ENCODE assay signal across 17 cellular contexts in the genomic region with DNA sequence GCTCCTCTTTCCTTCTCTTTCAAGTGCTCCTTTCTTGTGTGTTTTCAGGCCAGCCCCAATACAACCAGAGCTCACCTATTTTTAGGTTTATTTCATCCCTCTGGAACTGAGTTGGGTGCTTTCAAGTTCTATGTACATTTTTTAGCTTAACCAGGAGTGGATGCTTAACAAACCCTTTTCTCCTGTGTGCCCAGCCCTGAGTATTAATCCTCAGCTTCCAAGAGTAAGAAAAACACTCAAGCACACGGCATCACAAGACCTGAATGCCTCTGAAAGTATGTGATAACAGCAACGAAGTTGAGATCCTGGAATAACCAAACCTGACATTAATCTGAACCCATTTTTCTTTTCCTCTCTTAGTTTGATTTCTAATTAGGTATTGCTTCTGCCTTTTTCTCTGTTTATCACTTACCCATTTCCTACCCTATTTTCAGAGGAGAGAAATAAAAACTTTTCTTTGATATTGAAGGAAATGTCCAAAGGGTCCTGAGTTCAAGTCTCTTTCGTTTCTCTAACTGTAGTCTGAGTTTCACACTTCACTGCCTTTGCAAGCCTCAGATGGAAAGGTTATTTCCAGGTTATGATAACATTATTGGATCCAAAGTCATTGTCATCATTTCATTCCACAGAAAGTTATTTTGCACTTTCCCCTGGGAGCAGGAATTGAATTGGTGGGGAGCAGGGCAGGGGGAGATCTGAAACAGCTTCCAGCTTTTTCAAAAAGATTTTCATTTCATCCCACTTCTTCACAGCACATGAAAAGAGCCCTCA. TPM values are rescaled to one million over a fixed set of nuclear protein-coding genes. Genes with fewer than 3 reads are reported as not detected.
A peak's percentile ranks its signal among the peaks of the same experiment; 100 is the strongest.
DNase-seq lines count a peak whose midpoint lies in the region; ATAC-seq and TF ChIP-seq lines count a peak whose summit lies in the region.
"Had no signal": no experiment of that assay in that cellular context is flagged by ENCODE, and none has a peak within 500 bp of the region (broad histone marks: within the 10 kb centered on the region; RNA-seq: fewer than 3 reads in every experiment).

No MANE protein-coding gene starts in this region.

- peak overlapping the region; percentile 63 to 86 for H3K27ac Mint-ChIP-seq in activated naive CD4-positive, alpha-beta T cell treated with anti-CD3 and anti-CD28 coated beads, Interleukin-2, amount 50 U/mL, for 72 hours
- peak overlapping the region; percentile 89 for H3K27ac Mint-ChIP-seq in glutamatergic neuron (ENCODE audit: unreplicated experiment)
- H3K27ac Mint-ChIP-seq: activated CD4-positive, alpha-beta T cell treated with anti-CD3 and anti-CD28 coated beads, Interleukin-2, amount 10 ng/mL, durations not matched to agents 7 days and 5 days had no signal

- TF ChIP-seq CTCF in glutamatergic neuron (IDR thresholded peaks at IDR 0.05; ENCODE audit: partially characterized antibody, unreplicated experiment) (no peak), vagina (IDR thresholded peaks at IDR 0.05) (no peak)

- no peak for DNase-seq in activated naive CD4-positive, alpha-beta T cell treated with anti-CD3 and anti-CD28 coated beads, Interleukin-2, amount 50 U/mL, for 72 hours (ENCODE audit: low spot score in 2 of 2)
- no peak for DNase-seq in activated naive CD4-positive, alpha-beta T cell (lab: John Stamatoyannopoulos, UW)
- DNase-seq in SJSA1 (ENCODE audit: low read depth in 1 of 2, low spot score in 2 of 2): no peak
- no peak for DNase-seq in glutamatergic neuron
- DNase-seq in vagina (ENCODE audit: extremely low spot score in 2 of 2): no peak
- no peak for DNase-seq in NCI-H1092 treated with DMSO at 0.1 percent for 48 hours (lab: John Stamatoyannopoulos, UW)
- DNase-seq in stimulated activated CD4-positive, alpha-beta T cell treated with anti-CD3 and anti-CD28 coated beads, Interleukin-4, amount 100 ng/mL, for 4 hours: no peak
- no peak for DNase-seq in SKM-1 treated with dmso at 0.1 percent for 144 hours (lab: John Stamatoyannopoulos, UW; ENCODE audit: unreplicated experiment)
- DNase-seq: activated CD4-positive, alpha-beta T cell treated with anti-CD3 and anti-CD28 coated beads, Interleukin-2, amount 10 ng/mL, durations not matched to agents 7 days and 5 days; effector CD8-positive, alpha-beta T cell; islet precursor cell; NCI-H1417 treated with DMSO at 0.1 percent for 48 hours; NCI-H510A had no signal

- H3K9me3 ChIP-seq in SJSA1 (replicated peaks) (no peaks in the 10 kb centered on the region), vagina (no peaks in the 10 kb centered on the region)
- H3K9me3 ChIP-seq: gastroesophageal sphincter, thoracic aorta had no signal

- peak overlapping the region; percentile 95 for H3K27ac ChIP-seq in SJSA1
- peak overlapping the region; percentile 44 for H3K27ac ChIP-seq in vagina
- H3K27ac ChIP-seq: gastroesophageal sphincter, thoracic aorta had no signal

- intact Hi-C loops in vagina (cut with DNase I): no loop called here

- H3K4me3 ChIP-seq in SJSA1: no peak overlapping the region
- H3K4me3 ChIP-seq in vagina: no peak overlapping the region
- H3K4me3 ChIP-seq: gastroesophageal sphincter, thoracic aorta had no signal

- TF ChIP-seq POLR2A in vagina (IDR thresholded peaks at IDR 0.05): no peak

- peaks cover 39% of the 10 kb centered on the region for H3K4me1 Mint-ChIP-seq in glutamatergic neuron (ENCODE audit: low read depth, unreplicated experiment)

- peaks cover 7% of the 10 kb centered on the region for H3K27me3 Mint-ChIP-seq in glutamatergic neuron (ENCODE audit: unreplicated experiment)

- H3K4me1 ChIP-seq in SJSA1 (replicated peaks): peaks cover 26% of the 10 kb centered on the region
- H3K4me1 ChIP-seq in vagina: no peaks in the 10 kb centered on the region
- H3K4me1 ChIP-seq: gastroesophageal sphincter had no signal

- H3K36me3 ChIP-seq in SJSA1 (no peaks in the 10 kb centered on the region), vagina (no peaks in the 10 kb centered on the region)
- H3K36me3 ChIP-seq: gastroesophageal sphincter, thoracic aorta had no signal

- peak in 1 of 2 donors; percentile 2 for ATAC-seq in activated naive CD4-positive, alpha-beta T cell treated with anti-CD3 and anti-CD28 coated beads, Interleukin-2, amount 50 U/mL, for 72 hours
- ATAC-seq: gastroesophageal sphincter, Panc1 had no signal

- no peaks in the 10 kb centered on the region for H3K27me3 ChIP-seq in SJSA1 (replicated peaks)
- no peaks in the 10 kb centered on the region for H3K27me3 ChIP-seq in vagina
- H3K27me3 ChIP-seq: gastroesophageal sphincter had no signal

- H3K9me3 Mint-ChIP-seq in activated naive CD4-positive, alpha-beta T cell treated with anti-CD3 and anti-CD28 coated beads, Interleukin-2, amount 50 U/mL, for 72 hours: no peaks in the 10 kb centered on the region
- H3K9me3 Mint-ChIP-seq in glutamatergic neuron (ENCODE audit: unreplicated experiment): peaks cover 4% of the 10 kb centered on the region
- H3K9me3 Mint-ChIP-seq: activated CD4-positive, alpha-beta T cell treated with anti-CD3 and anti-CD28 coated beads, Interleukin-2, amount 10 ng/mL, durations not matched to agents 7 days and 5 days; T-helper 2 cell treated with Interferon-gamma antibody and Interleukin-4, amounts not matched to agents 5 μg/mL and 100 μg/mL, for 36 hours had no signal

- no peak overlapping the region for H3K4me3 Mint-ChIP-seq in glutamatergic neuron (ENCODE audit: unreplicated experiment)
- H3K4me3 Mint-ChIP-seq: activated CD4-positive, alpha-beta T cell treated with anti-CD3 and anti-CD28 coated beads, Interleukin-2, amount 10 ng/mL, durations not matched to agents 7 days and 5 days; T-helper 2 cell treated with Interferon-gamma antibody and Interleukin-4, amounts not matched to agents 5 μg/mL and 100 μg/mL, for 36 hours had no signal

- H3K36me3 Mint-ChIP-seq in activated naive CD4-positive, alpha-beta T cell treated with anti-CD3 and anti-CD28 coated beads, Interleukin-2, amount 50 U/mL, for 72 hours: no peaks in the 10 kb centered on the region
- H3K36me3 Mint-ChIP-seq in glutamatergic neuron (ENCODE audit: unreplicated experiment): no peaks in the 10 kb centered on the region

RNA-seq across cellular contexts. Expression of a gene that starts 11.9 kb away (rescaled TPM):
- total RNA-seq in activated naive CD4-positive, alpha-beta T cell treated with anti-CD3 and anti-CD28 coated beads, Interleukin-2, amount 50 U/mL, for 72 hours: under 1 TPM in 1 of 2 donors, not detected in 1; 0.10 TPM
- total RNA-seq in SJSA1 (2014; rRNA removed; shearing (Covaris generic)): 1.7 and 2.7 TPM in 2 replicates
- 0.10 TPM for total RNA-seq in glutamatergic neuron (ENCODE audit: unreplicated experiment)
- 3.2 TPM for total RNA-seq in vagina
- total RNA-seq: activated CD4-positive, alpha-beta T cell treated with anti-CD3 and anti-CD28 coated beads, Interleukin-2, amount 10 ng/mL, durations not matched to agents 7 days and 5 days had no signal
